ENCODE assay signal across 9 cellular contexts in genomic region chr2:23312996-23313606, GRCh38.
DNase-seq lines count a peak whose midpoint lies in the region; ATAC-seq and TF ChIP-seq lines count a peak whose summit lies in the region.
"Had no signal": no experiment of that assay in that cellular context is flagged by ENCODE, and none has a peak within 500 bp of the region (broad histone marks: within the 10 kb centered on the region; RNA-seq: fewer than 3 reads in every experiment).

No MANE protein-coding gene starts in this region.

- no peaks in the 10 kb centered on the region for H3K36me3 Mint-ChIP-seq in activated naive CD8-positive, alpha-beta T cell treated with anti-CD3 and anti-CD28 coated beads, Interleukin-2, amount 10 ng/mL, durations not matched to agents 7 days and 5 days
- H3K36me3 Mint-ChIP-seq in stimulated activated memory B cell treated with anti-CD40 and anti-IgM and Interleukin-4, amounts not matched to agents 10 μg/mL and 1 μg/mL and 100 μg/mL, for 72 hours = no peaks in the 10 kb centered on the region
- H3K36me3 Mint-ChIP-seq: T-cell had no signal

- H3K27me3 Mint-ChIP-seq in activated naive CD8-positive, alpha-beta T cell treated with anti-CD3 and anti-CD28 coated beads, Interleukin-2, amount 10 ng/mL, durations not matched to agents 7 days and 5 days = peaks cover 23% of the 10 kb centered on the region
- peaks cover 13% of the 10 kb centered on the region for H3K27me3 Mint-ChIP-seq in stimulated activated memory B cell treated with anti-CD40 and anti-IgM and Interleukin-4, amounts not matched to agents 10 μg/mL and 1 μg/mL and 100 μg/mL, for 72 hours

- H3K27ac Mint-ChIP-seq in activated naive CD8-positive, alpha-beta T cell treated with anti-CD3 and anti-CD28 coated beads, Interleukin-2, amount 10 ng/mL, durations not matched to agents 7 days and 5 days = no peak overlapping the region
- H3K27ac Mint-ChIP-seq in stimulated activated memory B cell treated with anti-CD40 and anti-IgM and Interleukin-4, amounts not matched to agents 10 μg/mL and 1 μg/mL and 100 μg/mL, for 72 hours = no peak overlapping the region
- H3K27ac Mint-ChIP-seq: T-cell had no signal

- no peaks in the 10 kb centered on the region for H3K9me3 Mint-ChIP-seq in activated naive CD8-positive, alpha-beta T cell treated with anti-CD3 and anti-CD28 coated beads, Interleukin-2, amount 10 ng/mL, durations not matched to agents 7 days and 5 days
- H3K9me3 Mint-ChIP-seq in stimulated activated memory B cell treated with anti-CD40 and anti-IgM and Interleukin-4, amounts not matched to agents 10 μg/mL and 1 μg/mL and 100 μg/mL, for 72 hours = no peaks in the 10 kb centered on the region
- H3K9me3 Mint-ChIP-seq: T-cell had no signal

- POLR2A ChIA-PET in activated naive CD8-positive, alpha-beta T cell treated with anti-CD3 and anti-CD28 coated beads, Interleukin-2, amount 10 ng/mL, durations not matched to agents 7 days and 5 days (lab: Charles Lee) = no interaction called here

- no peaks in the 10 kb centered on the region for H3K79me2 ChIP-seq in osteoblast (ENCODE audit: insufficient read depth, low read length)

- TF ChIP-seq CTCF in osteoblast (IDR thresholded peaks at IDR 0.05; ENCODE audit: extremely low read depth, low read depth, low read length) = peak; percentile 56

- no peaks in the 10 kb centered on the region for H3K4me1 Mint-ChIP-seq in activated naive CD8-positive, alpha-beta T cell treated with anti-CD3 and anti-CD28 coated beads, Interleukin-2, amount 10 ng/mL, durations not matched to agents 7 days and 5 days
- H3K4me1 Mint-ChIP-seq in stimulated activated memory B cell treated with anti-CD40 and anti-IgM and Interleukin-4, amounts not matched to agents 10 μg/mL and 1 μg/mL and 100 μg/mL, for 72 hours = no peaks in the 10 kb centered on the region
- H3K4me1 Mint-ChIP-seq: T-cell had no signal

- no peak overlapping the region for H3K27ac ChIP-seq in osteoblast (ENCODE audit: low read depth, low read length)

- no peaks in the 10 kb centered on the region for H3K36me3 ChIP-seq in osteoblast (ENCODE audit: insufficient read depth, low read length)

- no peaks in the 10 kb centered on the region for H3K9me3 ChIP-seq in osteoblast (ENCODE audit: low read depth, low read length)

- H3K4me3 Mint-ChIP-seq in activated naive CD8-positive, alpha-beta T cell treated with anti-CD3 and anti-CD28 coated beads, Interleukin-2, amount 10 ng/mL, durations not matched to agents 7 days and 5 days = no peak overlapping the region
- no peak overlapping the region for H3K4me3 Mint-ChIP-seq in stimulated activated memory B cell treated with anti-CD40 and anti-IgM and Interleukin-4, amounts not matched to agents 10 μg/mL and 1 μg/mL and 100 μg/mL, for 72 hours
- H3K4me3 Mint-ChIP-seq: T-cell had no signal

- H2AFZ ChIP-seq in osteoblast (ENCODE audit: low read length) = no peak overlapping the region

- peak; percentile 87 for ATAC-seq in GM19463 (IDR thresholded peaks at IDR 0.05; ENCODE audit: unreplicated experiment)
- no peak for ATAC-seq in activated naive CD8-positive, alpha-beta T cell treated with anti-CD3 and anti-CD28 coated beads, Interleukin-2, amount 10 ng/mL, durations not matched to agents 7 days and 5 days (ENCODE audit: low read depth)
- no peak for ATAC-seq in stimulated activated memory B cell treated with anti-CD40 and anti-IgM and Interleukin-4, amounts not matched to agents 10 μg/mL and 1 μg/mL and 100 μg/mL, for 72 hours
- ATAC-seq in HG03439 (IDR thresholded peaks at IDR 0.05; ENCODE audit: unreplicated experiment) = no peak
- ATAC-seq: T-cell had no signal

- H3K4me1 ChIP-seq in osteoblast (ENCODE audit: insufficient read depth, low read length) = no peaks in the 10 kb centered on the region

- no peaks in the 10 kb centered on the region for H4K20me1 ChIP-seq in osteoblast (ENCODE audit: insufficient read depth, low read length)

- H3K4me3 ChIP-seq in osteoblast (ENCODE audit: insufficient read depth, low read length) = no peak overlapping the region

- no peaks in the 10 kb centered on the region for H3K27me3 ChIP-seq in osteoblast (ENCODE audit: insufficient read depth, low read length)

- DNase-seq in EH (ENCODE audit: low read depth) = peak; percentile 16
- DNase-seq in HT1080 (ENCODE audit: low read depth) = peak; percentile 28
- peak; percentile 39 for DNase-seq in activated naive CD8-positive, alpha-beta T cell treated with anti-CD3 and anti-CD28 coated beads, Interleukin-2, amount 10 ng/mL, durations not matched to agents 7 days and 5 days
- DNase-seq in osteoblast (ENCODE audit: insufficient read length, low spot score, missing footprints) = no peak
- no peak for DNase-seq in putamen (ENCODE audit: low spot score)

- H3K4me2 ChIP-seq in osteoblast (ENCODE audit: insufficient read depth, low read length) = no peak overlapping the region

Comparison
In these comparisons a context has a peak if more than half of its experiments do, and no peak if none do; other contexts are left out.
1. DNase-seq: peak in EH (single experiment), HT1080 (single experiment) and activated naive CD8-positive, alpha-beta T cell treated with anti-CD3 and anti-CD28 coated beads, Interleukin-2, amount 10 ng/mL, durations not matched to agents 7 days and 5 days (single experiment); none in osteoblast (single experiment) and putamen (single experiment).